Comparison of ENCODE assay signal across 20 cellular contexts in the genomic region with DNA sequence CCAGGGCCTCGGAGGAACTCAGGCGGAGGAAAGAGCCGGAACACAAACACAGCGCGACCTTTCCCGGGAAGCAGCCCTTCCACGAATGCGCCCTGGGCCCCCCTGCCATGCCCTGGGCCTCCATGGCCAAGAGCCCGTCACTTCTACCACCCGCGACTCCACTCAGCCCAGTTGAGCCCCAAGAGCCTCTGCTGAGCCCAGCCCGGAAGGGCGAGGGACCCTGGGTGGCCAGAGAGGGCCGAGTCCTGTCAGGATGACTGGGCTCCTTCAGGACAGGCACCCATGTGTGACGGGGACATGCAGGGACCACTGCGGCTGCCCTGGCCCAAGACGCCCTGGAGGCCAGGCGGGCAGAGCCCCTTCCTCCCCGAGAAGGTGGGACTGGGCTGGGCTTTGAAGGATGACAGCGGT. TPM values are rescaled to one million over a fixed set of nuclear protein-coding genes. Genes with fewer than 3 reads are reported as not detected.
"Had no signal": no experiment of that assay in that cellular context is flagged by ENCODE, and none has a peak within 500 bp of the region (broad histone marks: within the 10 kb centered on the region; RNA-seq: fewer than 3 reads in every experiment).

No MANE protein-coding gene starts in this region.

- ATAC-seq: foreskin keratinocyte; SK-N-SH treated with all-trans-retinoic acid at 6 μM for 48 hours; stimulated activated memory B cell treated with anti-CD40 and anti-IgM and Interleukin-4, amounts not matched to agents 10 μg/mL and 1 μg/mL and 100 μg/mL, for 72 hours had no signal

- H3K27ac ChIP-seq: ascending aorta, breast epithelium, foreskin keratinocyte, thyroid gland, vagina, VCaP had no signal

- H3K4me3 ChIP-seq: ascending aorta, breast epithelium, thyroid gland, vagina had no signal

- H3K9me3 ChIP-seq: ascending aorta, breast epithelium, thyroid gland, vagina had no signal

- H3K36me3 Mint-ChIP-seq: activated CD4-positive, alpha-beta memory T cell treated with anti-CD3 and anti-CD28 coated beads for 36 hours; natural killer cell treated with Interleukin-12 subunit alpha and Interleukin-12 subunit beta and Interleukin-15 and Interleukin-18, amount 100 ng/mL, for 72 hours; stimulated activated memory B cell treated with anti-CD40 and anti-IgM and Interleukin-4, amounts not matched to agents 10 μg/mL and 1 μg/mL and 100 μg/mL, for 72 hours had no signal

- DNase-seq: activated naive CD4-positive, alpha-beta T cell; foreskin keratinocyte; glutamatergic neuron; hypothalamus; mesendoderm; T-helper 1 cell; thyroid gland had no signal

- H3K4me1 Mint-ChIP-seq: stimulated activated memory B cell treated with anti-CD40 and anti-IgM and Interleukin-4, amounts not matched to agents 10 μg/mL and 1 μg/mL and 100 μg/mL, for 72 hours had no signal

- H3K4me3 Mint-ChIP-seq: activated CD4-positive, alpha-beta memory T cell treated with anti-CD3 and anti-CD28 coated beads for 36 hours; natural killer cell treated with Interleukin-12 subunit alpha and Interleukin-12 subunit beta and Interleukin-15 and Interleukin-18, amount 100 ng/mL, for 72 hours; stimulated activated memory B cell treated with anti-CD40 and anti-IgM and Interleukin-4, amounts not matched to agents 10 μg/mL and 1 μg/mL and 100 μg/mL, for 72 hours had no signal

- H3K27me3 ChIP-seq: ascending aorta, foreskin keratinocyte, thyroid gland, vagina had no signal

- H3K9me3 Mint-ChIP-seq: activated CD4-positive, alpha-beta memory T cell treated with anti-CD3 and anti-CD28 coated beads for 36 hours; natural killer cell treated with Interleukin-12 subunit alpha and Interleukin-12 subunit beta and Interleukin-15 and Interleukin-18, amount 100 ng/mL, for 72 hours; stimulated activated memory B cell treated with anti-CD40 and anti-IgM and Interleukin-4, amounts not matched to agents 10 μg/mL and 1 μg/mL and 100 μg/mL, for 72 hours had no signal

- H3K36me3 ChIP-seq: ascending aorta, breast epithelium, thyroid gland, vagina had no signal

- H3K4me1 ChIP-seq: ascending aorta, breast epithelium, thyroid gland, vagina had no signal

RNA-seq across cellular contexts. Expression of a gene that starts 5.7 kb away (rescaled TPM):
- total RNA-seq: activated CD4-positive, alpha-beta memory T cell treated with anti-CD3 and anti-CD28 coated beads for 36 hours; ascending aorta; breast epithelium; cerebellum; dermis microvascular lymphatic vessel endothelial cell; foreskin keratinocyte; lower leg skin; natural killer cell treated with Interleukin-12 subunit alpha and Interleukin-12 subunit beta and Interleukin-15 and Interleukin-18, amount 100 ng/mL, for 72 hours; omental fat pad; pulmonary artery endothelial cell; thyroid gland; vagina had no signal

RNA-seq across cellular contexts. Expression of a gene that starts 30.4 kb away (rescaled TPM):
- total RNA-seq: activated CD4-positive, alpha-beta memory T cell treated with anti-CD3 and anti-CD28 coated beads for 36 hours; ascending aorta; breast epithelium; cerebellum; dermis microvascular lymphatic vessel endothelial cell; foreskin keratinocyte; natural killer cell treated with Interleukin-12 subunit alpha and Interleukin-12 subunit beta and Interleukin-15 and Interleukin-18, amount 100 ng/mL, for 72 hours; omental fat pad; pulmonary artery endothelial cell; thyroid gland; vagina had no signal

RNA-seq across cellular contexts. Expression of a gene that starts 46.0 kb away (rescaled TPM):
- total RNA-seq: activated CD4-positive, alpha-beta memory T cell treated with anti-CD3 and anti-CD28 coated beads for 36 hours; ascending aorta; breast epithelium; cerebellum; dermis microvascular lymphatic vessel endothelial cell; foreskin keratinocyte; natural killer cell treated with Interleukin-12 subunit alpha and Interleukin-12 subunit beta and Interleukin-15 and Interleukin-18, amount 100 ng/mL, for 72 hours; omental fat pad; pulmonary artery endothelial cell; thyroid gland; vagina had no signal
